In genomic region chr19:47520839-47521238, GRCh38 we compare ENCODE assay signal across 21 cellular contexts. TPM values are rescaled to one million over a fixed set of nuclear protein-coding genes. Genes with fewer than 3 reads are reported as not detected.
DNase-seq lines count a peak whose midpoint lies in the region; ATAC-seq, FAIRE-seq and TF ChIP-seq lines count a peak whose summit lies in the region.
"Had no signal": no experiment of that assay in that cellular context is flagged by ENCODE, and none has a peak within 500 bp of the region (broad histone marks: within the 10 kb centered on the region; RNA-seq: fewer than 3 reads in every experiment).

No MANE protein-coding gene starts in this region.

- H3K36me3 Mint-ChIP-seq in GM23338 (ENCODE audit: low read depth), result no peaks in the 10 kb centered on the region
- H3K36me3 Mint-ChIP-seq: CD4-positive, alpha-beta memory T cell had no signal

- in situ Hi-C loops in K562 (cut with MboI) (no loop called here), HepG2 (cut with HindIII; ENCODE audit: extremely low pct_ligation_motif_present, low pct_unique_long_range_greater_than_20kb) (no loop called here)

- H3K4me2 ChIP-seq in GM23338, result no peak overlapping the region
- H3K4me2 ChIP-seq in K562 (ENCODE audit: insufficient read depth, low read length), result no peak overlapping the region
- peak overlapping the region; percentile 69 for H3K4me2 ChIP-seq in HepG2 (ENCODE audit: low read depth, low read length)

- DNase-seq in D341Med (ENCODE audit: low spot score), result peak; percentile 12
- DNase-seq in GM23338 (ENCODE audit: low spot score), result no peak
- DNase-seq in K562 (ENCODE audit: extremely low read depth in 1 of 4, low spot score in 3 of 4), result peak in 1 of 4 experiments; percentile 13
- DNase-seq in HepG2 (ENCODE audit: low spot score), result no peak
- no peak for DNase-seq in COLO829 (ENCODE audit: low spot score)
- DNase-seq: C1 segment of cervical spinal cord; CD4-positive, alpha-beta memory T cell; DMS 273 treated with DMSO at 0.1 percent for 48 hours; DMS79; EL; GDM1; GOT3; H9; HFFc6 had no signal

- no peak for TF ChIP-seq RAD21 in K562 (CRISPR knock-in tag; conservative IDR thresholded peaks at IDR 0.05 in 1 of 2, IDR thresholded peaks at IDR 0.05 in 1 of 2)
- no peak for TF ChIP-seq RAD21 in HepG2 (CRISPR knock-in tag; IDR thresholded peaks at IDR 0.05)

- H3K9me2 ChIP-seq in GM23338 (ENCODE audit: insufficient read depth), result no peaks in the 10 kb centered on the region

- no peaks in the 10 kb centered on the region for H3K9me1 ChIP-seq in K562 (ENCODE audit: control insufficient read depth, insufficient read depth, low read length)

- no peak for ATAC-seq in GM23338
- ATAC-seq in K562, result peak; percentile 50; the same call in 2 of the 3 replicates
- peak; percentile 80 for ATAC-seq in HepG2
- ATAC-seq in GM19467 (IDR thresholded peaks at IDR 0.05; ENCODE audit: unreplicated experiment), result no peak
- ATAC-seq: GM12878, HCT116 had no signal

- WGBS in K562 (ENCODE audit: insufficient coverage, low coverage, missing lambda C conversion rate), result 80% methylated on average over 2 of the region's 6 CpGs
- WGBS in HepG2 (ENCODE audit: low lambda C conversion rate), result 4% methylated on average over 3 of the region's 6 CpGs

- H2AFZ ChIP-seq in GM23338, result peak overlapping the region; percentile 86; the same call in 1 of the 2 replicates
- peak overlapping the region; percentile 65; the same call in 1 of the 2 replicates for H2AFZ ChIP-seq in K562 (ENCODE audit: low read depth, low read length)
- H2AFZ ChIP-seq in HepG2 (ENCODE audit: low read length), result no peak overlapping the region

- no peaks in the 10 kb centered on the region for H3K9me3 ChIP-seq in K562 (replicated peaks; ENCODE audit: control insufficient read depth, insufficient read depth, low read depth, low read length)
- no peaks in the 10 kb centered on the region for H3K9me3 ChIP-seq in HepG2 (ENCODE audit: low read length)
- H3K9me3 ChIP-seq: Caco-2 had no signal

- H3K36me3 ChIP-seq in GM23338 (ENCODE audit: insufficient read depth), result no peaks in the 10 kb centered on the region
- H3K36me3 ChIP-seq in K562 (ENCODE audit: control insufficient read depth, insufficient read depth, low read length), result no peaks in the 10 kb centered on the region
- H3K36me3 ChIP-seq in HepG2 (replicated peaks in 1 of 2; ENCODE audit: control insufficient read depth in 1 of 2, insufficient read depth in 2 of 2, low read length in 2 of 2), result no peaks in the 10 kb centered on the region

- no peak overlapping the region for H3K4me3 Mint-ChIP-seq in GM23338
- H3K4me3 Mint-ChIP-seq: CD4-positive, alpha-beta memory T cell; H9; HFFc6 had no signal

- H3K4me3 ChIP-seq in GM23338 (no peak overlapping the region), K562 (no peak overlapping the region), HepG2 (replicated peaks in 1 of 3; ENCODE audit: insufficient read depth in 1 of 3, low read depth in 2 of 3, low read length in 3 of 3) (peak overlapping the region; percentile 8 to 59 (median 11); a peak in 5 of 6 replicates)
- H3K4me3 ChIP-seq: GM12878 had no signal

- POLR2A ChIA-PET in K562 (lab: Yijun Ruan, JAX) (interaction anchor here (0.8 to 1.7 kb wide), 2 partner anchors 11 to 187 kb away, joined by 3 to 6 read pairs; no protein-coding TSS in a partner anchor), HepG2 (lab: Yijun Ruan, JAX) (interaction anchor here (1.1 to 2.2 kb wide), 4 partner anchors 9 to 128 kb away, joined by 3 to 9 read pairs (median 4); no protein-coding TSS in a partner anchor)

- FAIRE-seq in K562 (lab: Jason Lieb, UNC) (no peak), HepG2 (lab: Jason Lieb, UNC) (no peak)
- FAIRE-seq: D721Med, GM12878 had no signal

- peaks cover 6% of the 10 kb centered on the region; the same call in 2 of the 3 replicates for H3K4me1 Mint-ChIP-seq in GM23338

- H3F3A ChIP-seq in GM23338 (replicated peaks; ENCODE audit: low read depth), result no peaks in the 10 kb centered on the region; the same call in 1 of the 2 replicates

- no peak overlapping the region for H3K27ac ChIP-seq in GM23338 (ENCODE audit: low read depth)
- H3K27ac ChIP-seq in K562 (ENCODE audit: extremely low read depth, low read depth, low read length), result no peak overlapping the region
- H3K27ac ChIP-seq in HepG2 (ENCODE audit: extremely low read length, insufficient read depth, low read length), result no peak overlapping the region

- TF ChIP-seq CTCF in GM23338 (conservative IDR thresholded peaks at IDR 0.05; ENCODE audit: low read depth in 2 of 2), result no peak
- TF ChIP-seq CTCF in K562 (IDR thresholded peaks at IDR 0.05 in 2 of 3, conservative IDR thresholded peaks at IDR 0.05 in 1 of 3; ENCODE audit: insufficient read depth in 2 of 3, low read depth in 1 of 3, low read length in 3 of 3), result no peak
- no peak for TF ChIP-seq CTCF in HepG2 (CRISPR knock-in tag; IDR thresholded peaks at IDR 0.05)

- H4K20me1 ChIP-seq in GM23338 (replicated peaks; ENCODE audit: insufficient read depth) (no peaks in the 10 kb centered on the region), K562 (replicated peaks; ENCODE audit: control insufficient read depth, insufficient read depth, low read length) (no peaks in the 10 kb centered on the region), HepG2 (ENCODE audit: insufficient read depth, low read length) (no peaks in the 10 kb centered on the region)

- no peaks in the 10 kb centered on the region for H3K27me3 ChIP-seq in GM23338 (ENCODE audit: insufficient read depth)
- H3K27me3 ChIP-seq in K562 (ENCODE audit: control insufficient read depth in 2 of 2, insufficient read depth in 2 of 2, low read length in 2 of 2), result peaks cover 0 to 7% of the 10 kb centered on the region in 2 experiments; a peak in 2 of 5 replicates
- peaks cover 0 to 20% of the 10 kb centered on the region in 2 experiments; a peak in 2 of 5 replicates for H3K27me3 ChIP-seq in HepG2 (ENCODE audit: control insufficient read depth in 1 of 2, insufficient read depth in 2 of 2, low read length in 2 of 2)

- intact Hi-C loops in K562 (cut with micrococcal nuclease), result no loop called here
- intact Hi-C loops in HepG2 (cut with micrococcal nuclease; ENCODE audit: unreplicated experiment), result no loop called here

- H3K27me3 Mint-ChIP-seq in GM23338 (ENCODE audit: insufficient read depth, low read depth, poor library complexity), result peaks cover 10% of the 10 kb centered on the region

- H3K9ac ChIP-seq in K562 (ENCODE audit: insufficient read depth in 1 of 2, low read depth in 2 of 2, low read length in 2 of 2), result peak overlapping the region in 1 of 2 experiments; percentile 50; a peak in 2 of 4 replicates
- no peak overlapping the region for H3K9ac ChIP-seq in HepG2 (ENCODE audit: insufficient read depth, low read depth, low read length)

- H3K9me3 Mint-ChIP-seq in GM23338, result no peaks in the 10 kb centered on the region
- H3K9me3 Mint-ChIP-seq: CD4-positive, alpha-beta memory T cell; H9; HFFc6 had no signal

- H3K4me1 ChIP-seq in GM23338 (ENCODE audit: insufficient read depth), result peaks cover 6% of the 10 kb centered on the region; the same call in 1 of the 2 replicates
- H3K4me1 ChIP-seq in K562 (replicated peaks in 1 of 2; ENCODE audit: control insufficient read depth in 2 of 2, insufficient read depth in 2 of 2, low read length in 2 of 2), result peaks cover 8 to 15% of the 10 kb centered on the region in 2 experiments; a peak in 3 of 5 replicates
- H3K4me1 ChIP-seq in HepG2 (ENCODE audit: insufficient read depth, low read length), result peaks cover 57% of the 10 kb centered on the region

- BruUV-seq in K562 (replicated peaks; lab: Mats Ljungman, UMichigan), result no TSS peak
- no TSS peak for BruUV-seq in HepG2 (replicated peaks; lab: Mats Ljungman, UMichigan)

- H3K79me2 ChIP-seq in GM23338 (replicated peaks; ENCODE audit: insufficient read depth), result no peaks in the 10 kb centered on the region
- no peaks in the 10 kb centered on the region for H3K79me2 ChIP-seq in K562 (ENCODE audit: control insufficient read depth, insufficient read depth, low read length)
- no peaks in the 10 kb centered on the region for H3K79me2 ChIP-seq in HepG2 (ENCODE audit: insufficient read depth, low read length)

- H3K27ac Mint-ChIP-seq in GM23338, result no peak overlapping the region
- H3K27ac Mint-ChIP-seq: HFFc6 had no signal

- TF ChIP-seq EP300 in K562 (IDR thresholded peaks at IDR 0.05; ENCODE audit: low read length), result no peak
- TF ChIP-seq EP300 in HepG2 (IDR thresholded peaks at IDR 0.05; ENCODE audit: low read depth in 2 of 2, low read length in 2 of 2), result no peak
- TF ChIP-seq EP300 in HepG2 (CRISPR knock-in tag; IDR thresholded peaks at IDR 0.05; ENCODE audit: borderline replicate concordance), result no peak

- TF ChIP-seq POLR2A in K562 (conservative IDR thresholded peaks at IDR 0.05), result no peak
- no peak for TF ChIP-seq POLR2A in HepG2 (IDR thresholded peaks at IDR 0.05; ENCODE audit: insufficient read depth in 1 of 2, low read depth in 2 of 2, low read length in 2 of 2)

- CTCF ChIA-PET in K562 (lab: Yijun Ruan, JAX; ENCODE audit: low intra/inter-chr PET ratio), result no interaction called here
- CTCF ChIA-PET in HepG2 (lab: Yijun Ruan, JAX; ENCODE audit: low intra/inter-chr PET ratio, low total read pairs), result no interaction called here

RNA-seq across cellular contexts. Expression of gene NAPA, which starts 6.0 kb away (rescaled TPM):
- 42.9 and 52.0 TPM in 2 replicates for total RNA-seq in GM23338 (2014; rRNA removed; shearing (Covaris generic))
- polyA plus RNA-seq in GM23338 (2016; fragmentation: Nextera tagmentation; extraction: Ambion mirVana) (72.1 and 74.3 TPM in 2 replicates), K562 (2011; rRNA removed) (77.5 and 115 TPM in 2 replicates), K562 (2014; fragmentation: Illumina TruSeq; extraction: Trizol) (82.2 and 88.2 TPM in 2 replicates), K562 (2014; fragmentation: Nextera tagmentation; extraction: Ambion mirVana) (10 to 100 TPM in 1 of 2 experiments, 1 to 10 TPM in 1; 5.4 to 22.4 TPM), K562 (2014; rRNA removed) (79.3 and 91.8 TPM in 2 replicates), HepG2 (2011; rRNA removed) (65.9 and 74.4 TPM in 2 replicates)
- 45.2 and 101 TPM in 2 replicates for total RNA-seq in K562 (2011; cell fraction: chromatin; rRNA removed; ENCODE audit: low replicate concordance)
- 60.4 and 69.0 TPM in 2 replicates for total RNA-seq in K562 (2011; cell fraction: nucleolus; rRNA removed)
- total RNA-seq in K562 (2011; cell fraction: nucleoplasm; rRNA removed), result 46.8 and 63.8 TPM in 2 replicates
- total RNA-seq in K562 (2014; rRNA removed) (98.6 and 103 TPM in 2 replicates), K562 (2014; rRNA removed; fragmentation: Illumina TruSeq; extraction: Trizol) (23.3 and 25.7 TPM in 2 replicates), K562 (2015; rRNA removed; fragmentation: Illumina TruSeq; extraction: Trizol) (49.3 and 49.4 TPM in 2 replicates), K562 (2021) (88.5 and 92.6 TPM in 2 replicates), HepG2 (2016; rRNA removed; fragmentation: Illumina TruSeq; extraction: Trizol) (32.6 and 36.5 TPM in 2 replicates)
- polyA plus RNA-seq in K562 (2011; cell fraction: cytosol; rRNA removed), result 74.7 and 132 TPM in 2 replicates
- polyA plus RNA-seq in K562 (2011; cell fraction: nucleus; rRNA removed), result 52.5 and 61.2 TPM in 2 replicates
- polyA plus RNA-seq in K562 (2012), result 72.3 and 117 TPM in 2 replicates
- 66.5 and 83.7 TPM in 2 replicates for polyA minus RNA-seq in K562 (2011; rRNA and poly(A)+ RNA removed)
- polyA minus RNA-seq in K562 (2011; cell fraction: cytosol; rRNA and poly(A)+ RNA removed), result 79.6 and 85.6 TPM in 2 replicates
- 26.5 and 37.7 TPM in 2 replicates for polyA minus RNA-seq in K562 (2011; cell fraction: nucleus; rRNA and poly(A)+ RNA removed)
- total RNA-seq in HepG2 (2016; cell fraction: cytosol; rRNA removed; fragmentation: Illumina TruSeq; extraction: Trizol; ENCODE audit: low read depth), result 10.7 and 16.6 TPM in 2 replicates
- total RNA-seq in HepG2 (2016; cell fraction: insoluble cytoplasmic fraction; rRNA removed; fragmentation: Illumina TruSeq; extraction: Trizol), result 32.5 and 33.2 TPM in 2 replicates
- 17.7 and 25.0 TPM in 2 replicates for total RNA-seq in HepG2 (2016; cell fraction: membrane; rRNA removed; fragmentation: Illumina TruSeq; extraction: Trizol)
- 19.1 and 19.4 TPM in 2 replicates for total RNA-seq in HepG2 (2016; cell fraction: nucleus; rRNA removed; fragmentation: Illumina TruSeq; extraction: Trizol)
- polyA plus RNA-seq in HepG2 (2011; cell fraction: cytosol; rRNA removed), result 50.7 and 64.2 TPM in 2 replicates
- polyA plus RNA-seq in HepG2 (2011; cell fraction: nucleus; rRNA removed), result 64.5 and 68.0 TPM in 2 replicates
- polyA plus RNA-seq in HepG2 (2012), result 39.7 and 50.3 TPM in 2 replicates
- 18.1 and 25.6 TPM in 2 replicates for polyA plus RNA-seq in HepG2 (2016; cell fraction: cytosol; fragmentation: Illumina TruSeq; extraction: Trizol; ENCODE audit: low read depth)
- polyA plus RNA-seq in HepG2 (2016; cell fraction: insoluble cytoplasmic fraction; fragmentation: Illumina TruSeq; extraction: Trizol; ENCODE audit: low read depth), result 52.2 and 60.3 TPM in 2 replicates
- 32.1 and 34.6 TPM in 2 replicates for polyA plus RNA-seq in HepG2 (2016; cell fraction: membrane; fragmentation: Illumina TruSeq; extraction: Trizol; ENCODE audit: low read depth)
- polyA plus RNA-seq in HepG2 (2016; cell fraction: nucleus; fragmentation: Illumina TruSeq; extraction: Trizol; ENCODE audit: insufficient read depth, low read depth), result 41.7 and 44.1 TPM in 2 replicates
- polyA minus RNA-seq in HepG2 (2011; rRNA and poly(A)+ RNA removed; ENCODE audit: low replicate concordance), result 73.3 and 108 TPM in 2 replicates
- 36.3 and 43.3 TPM in 2 replicates for polyA minus RNA-seq in HepG2 (2011; cell fraction: cytosol; rRNA and poly(A)+ RNA removed)
- polyA minus RNA-seq in HepG2 (2011; cell fraction: nucleus; rRNA and poly(A)+ RNA removed), result 20.6 and 26.2 TPM in 2 replicates

RNA-seq across cellular contexts. Expression of gene KPTN, which starts 36.8 kb away (rescaled TPM):
- total RNA-seq in GM23338 (2014; rRNA removed; shearing (Covaris generic)), result 19.8 and 28.0 TPM in 2 replicates
- polyA plus RNA-seq in GM23338 (2016; fragmentation: Nextera tagmentation; extraction: Ambion mirVana) (26.2 and 31.1 TPM in 2 replicates), K562 (2011; rRNA removed) (10.0 and 10.5 TPM in 2 replicates), K562 (2014; fragmentation: Illumina TruSeq; extraction: Trizol) (12.3 and 18.2 TPM in 2 replicates), K562 (2014; fragmentation: Nextera tagmentation; extraction: Ambion mirVana) (1 to 10 TPM in 1 of 2 experiments, under 1 TPM in 1; 0.56 to 2.7 TPM), K562 (2014; rRNA removed) (16.2 and 18.6 TPM in 2 replicates), HepG2 (2011; rRNA removed) (13.3 and 17.6 TPM in 2 replicates)
- total RNA-seq in K562 (2011; cell fraction: chromatin; rRNA removed; ENCODE audit: low replicate concordance), result 6.2 and 16.4 TPM in 2 replicates
- total RNA-seq in K562 (2011; cell fraction: nucleolus; rRNA removed), result 13.6 and 14.7 TPM in 2 replicates
- 7.3 and 7.6 TPM in 2 replicates for total RNA-seq in K562 (2011; cell fraction: nucleoplasm; rRNA removed)
- total RNA-seq in K562 (2014; rRNA removed) (8.5 and 11.9 TPM in 2 replicates), K562 (2014; rRNA removed; fragmentation: Illumina TruSeq; extraction: Trizol) (4.9 and 6.4 TPM in 2 replicates), K562 (2015; rRNA removed; fragmentation: Illumina TruSeq; extraction: Trizol) (7.8 and 8.0 TPM in 2 replicates), K562 (2021) (14.3 and 16.3 TPM in 2 replicates), HepG2 (2016; rRNA removed; fragmentation: Illumina TruSeq; extraction: Trizol) (8.4 and 9.1 TPM in 2 replicates)
- 9.7 and 17.1 TPM in 2 replicates for polyA plus RNA-seq in K562 (2011; cell fraction: cytosol; rRNA removed)
- polyA plus RNA-seq in K562 (2011; cell fraction: nucleus; rRNA removed), result 28.4 and 49.7 TPM in 2 replicates
- 11.8 and 12.7 TPM in 2 replicates for polyA plus RNA-seq in K562 (2012)
- polyA minus RNA-seq in K562 (2011; rRNA and poly(A)+ RNA removed), result 2.6 and 4.0 TPM in 2 replicates
- 2.9 and 5.1 TPM in 2 replicates for polyA minus RNA-seq in K562 (2011; cell fraction: cytosol; rRNA and poly(A)+ RNA removed)
- 2.8 TPM in 2 replicates for polyA minus RNA-seq in K562 (2011; cell fraction: nucleus; rRNA and poly(A)+ RNA removed)
- 2.8 and 3.3 TPM in 2 replicates for total RNA-seq in HepG2 (2016; cell fraction: cytosol; rRNA removed; fragmentation: Illumina TruSeq; extraction: Trizol; ENCODE audit: low read depth)
- total RNA-seq in HepG2 (2016; cell fraction: insoluble cytoplasmic fraction; rRNA removed; fragmentation: Illumina TruSeq; extraction: Trizol), result 8.2 and 10.6 TPM in 2 replicates
- total RNA-seq in HepG2 (2016; cell fraction: membrane; rRNA removed; fragmentation: Illumina TruSeq; extraction: Trizol), result 4.2 and 6.5 TPM in 2 replicates
- 9.8 and 13.4 TPM in 2 replicates for total RNA-seq in HepG2 (2016; cell fraction: nucleus; rRNA removed; fragmentation: Illumina TruSeq; extraction: Trizol)
- polyA plus RNA-seq in HepG2 (2011; cell fraction: cytosol; rRNA removed), result 8.3 and 11.4 TPM in 2 replicates
- polyA plus RNA-seq in HepG2 (2011; cell fraction: nucleus; rRNA removed), result 48.6 and 50.4 TPM in 2 replicates
- polyA plus RNA-seq in HepG2 (2012), result 9.8 and 14.4 TPM in 2 replicates
- polyA plus RNA-seq in HepG2 (2016; cell fraction: cytosol; fragmentation: Illumina TruSeq; extraction: Trizol; ENCODE audit: low read depth), result 4.3 and 5.1 TPM in 2 replicates
- 14.4 and 17.5 TPM in 2 replicates for polyA plus RNA-seq in HepG2 (2016; cell fraction: insoluble cytoplasmic fraction; fragmentation: Illumina TruSeq; extraction: Trizol; ENCODE audit: low read depth)
- 5.2 and 7.2 TPM in 2 replicates for polyA plus RNA-seq in HepG2 (2016; cell fraction: membrane; fragmentation: Illumina TruSeq; extraction: Trizol; ENCODE audit: low read depth)
- polyA plus RNA-seq in HepG2 (2016; cell fraction: nucleus; fragmentation: Illumina TruSeq; extraction: Trizol; ENCODE audit: insufficient read depth, low read depth), result 29.6 and 30.0 TPM in 2 replicates
- polyA minus RNA-seq in HepG2 (2011; rRNA and poly(A)+ RNA removed; ENCODE audit: low replicate concordance), result 8.3 and 15.8 TPM in 2 replicates
- 5.2 TPM in 2 replicates for polyA minus RNA-seq in HepG2 (2011; cell fraction: cytosol; rRNA and poly(A)+ RNA removed)
- polyA minus RNA-seq in HepG2 (2011; cell fraction: nucleus; rRNA and poly(A)+ RNA removed), result 3.2 and 5.5 TPM in 2 replicates

RNA-seq across cellular contexts. Expression of gene SLC8A2, which starts 49.1 kb away (rescaled TPM):
- total RNA-seq in GM23338 (2014; rRNA removed; shearing (Covaris generic)), result 10.0 and 11.6 TPM in 2 replicates
- polyA plus RNA-seq in GM23338 (2016; fragmentation: Nextera tagmentation; extraction: Ambion mirVana), result 0.86 and 1.1 TPM in 2 replicates
- 1.0 and 3.4 TPM in 2 replicates for total RNA-seq in K562 (2011; cell fraction: chromatin; rRNA removed; ENCODE audit: low replicate concordance)
- total RNA-seq in K562 (2011; cell fraction: nucleolus; rRNA removed), result 1.2 and 2.0 TPM in 2 replicates
- total RNA-seq in K562 (2011; cell fraction: nucleoplasm; rRNA removed), result 1.0 and 1.5 TPM in 2 replicates
- total RNA-seq in K562 (2014; rRNA removed), result 0.64 and 0.86 TPM in 2 replicates
- 0.10 and 0.15 TPM in 2 replicates for total RNA-seq in K562 (2014; rRNA removed; fragmentation: Illumina TruSeq; extraction: Trizol)
- 0.30 TPM in 1 of 2 replicates, not detected in the other for total RNA-seq in K562 (2015; rRNA removed; fragmentation: Illumina TruSeq; extraction: Trizol)
- total RNA-seq in K562 (2021), result 0.60 and 0.66 TPM in 2 replicates
- polyA plus RNA-seq in K562 (2011; rRNA removed), result 0.09 and 0.17 TPM in 2 replicates
- 0.21 and 1.7 TPM in 2 replicates for polyA plus RNA-seq in K562 (2011; cell fraction: cytosol; rRNA removed)
- polyA plus RNA-seq in K562 (2011; cell fraction: nucleus; rRNA removed), result 0.48 and 1.0 TPM in 2 replicates
- polyA plus RNA-seq in K562 (2012), result 0.61 and 0.62 TPM in 2 replicates
- 0.07 and 0.43 TPM in 2 replicates for polyA plus RNA-seq in K562 (2014; fragmentation: Illumina TruSeq; extraction: Trizol)
- polyA plus RNA-seq in K562 (2014; fragmentation: Nextera tagmentation; extraction: Ambion mirVana), result not detected
- polyA plus RNA-seq in K562 (2014; rRNA removed), result 0.18 and 0.32 TPM in 2 replicates
- polyA minus RNA-seq in K562 (2011; rRNA and poly(A)+ RNA removed), result 0.42 and 0.49 TPM in 2 replicates
- polyA minus RNA-seq in K562 (2011; cell fraction: cytosol; rRNA and poly(A)+ RNA removed), result not detected in 2 replicates
- 0.27 and 0.56 TPM in 2 replicates for polyA minus RNA-seq in K562 (2011; cell fraction: nucleus; rRNA and poly(A)+ RNA removed)
- 0.02 TPM in 1 of 2 replicates, not detected in the other for total RNA-seq in HepG2 (2016; rRNA removed; fragmentation: Illumina TruSeq; extraction: Trizol)
- not detected in 2 replicates for total RNA-seq in HepG2 (2016; cell fraction: cytosol; rRNA removed; fragmentation: Illumina TruSeq; extraction: Trizol; ENCODE audit: low read depth)
- not detected in 2 replicates for total RNA-seq in HepG2 (2016; cell fraction: insoluble cytoplasmic fraction; rRNA removed; fragmentation: Illumina TruSeq; extraction: Trizol)
- total RNA-seq in HepG2 (2016; cell fraction: membrane; rRNA removed; fragmentation: Illumina TruSeq; extraction: Trizol), result not detected in 2 replicates
- total RNA-seq in HepG2 (2016; cell fraction: nucleus; rRNA removed; fragmentation: Illumina TruSeq; extraction: Trizol), result not detected in 2 replicates
- 0.09 TPM in 1 of 2 replicates, not detected in the other for polyA plus RNA-seq in HepG2 (2011; rRNA removed)
- 0.09 and 0.12 TPM in 2 replicates for polyA plus RNA-seq in HepG2 (2011; cell fraction: cytosol; rRNA removed)
- polyA plus RNA-seq in HepG2 (2011; cell fraction: nucleus; rRNA removed), result 0.19 and 0.51 TPM in 2 replicates
- polyA plus RNA-seq in HepG2 (2012), result 0.07 TPM in 1 of 2 replicates, not detected in the other
- not detected in 2 replicates for polyA plus RNA-seq in HepG2 (2016; cell fraction: cytosol; fragmentation: Illumina TruSeq; extraction: Trizol; ENCODE audit: low read depth)
- polyA plus RNA-seq in HepG2 (2016; cell fraction: insoluble cytoplasmic fraction; fragmentation: Illumina TruSeq; extraction: Trizol; ENCODE audit: low read depth), result not detected in 2 replicates
- polyA plus RNA-seq in HepG2 (2016; cell fraction: membrane; fragmentation: Illumina TruSeq; extraction: Trizol; ENCODE audit: low read depth), result not detected in 2 replicates
- not detected in 2 replicates for polyA plus RNA-seq in HepG2 (2016; cell fraction: nucleus; fragmentation: Illumina TruSeq; extraction: Trizol; ENCODE audit: insufficient read depth, low read depth)
- polyA minus RNA-seq in HepG2 (2011; rRNA and poly(A)+ RNA removed; ENCODE audit: low replicate concordance), result 0.78 TPM in 1 of 2 replicates, not detected in the other
- not detected in 2 replicates for polyA minus RNA-seq in HepG2 (2011; cell fraction: cytosol; rRNA and poly(A)+ RNA removed)
- polyA minus RNA-seq in HepG2 (2011; cell fraction: nucleus; rRNA and poly(A)+ RNA removed), result not detected in 2 replicates
- total RNA-seq: A172; CD4-positive, alpha-beta memory T cell; GM12878; HFFc6 had no signal
- polyA plus RNA-seq: CD4-positive, alpha-beta memory T cell; GM12878 had no signal

RNA-seq across cellular contexts. Expression of gene ZNF541, which starts 52.1 kb away (rescaled TPM):
- 0.42 TPM in 1 of 2 replicates, not detected in the other for total RNA-seq in GM23338 (2014; rRNA removed; shearing (Covaris generic))
- polyA plus RNA-seq in GM23338 (2016; fragmentation: Nextera tagmentation; extraction: Ambion mirVana) (0.05 and 0.26 TPM in 2 replicates), K562 (2011; rRNA removed) (0.06 and 0.15 TPM in 2 replicates), K562 (2014; fragmentation: Illumina TruSeq; extraction: Trizol) (0.07 TPM in 1 of 2 replicates, not detected in the other), K562 (2014; fragmentation: Nextera tagmentation; extraction: Ambion mirVana) (under 1 TPM in 1 of 2 experiments, not detected in 1; 0.04 TPM), K562 (2014; rRNA removed) (0.03 and 0.04 TPM in 2 replicates), HepG2 (2011; rRNA removed) (0.03 and 0.08 TPM in 2 replicates)
- total RNA-seq in K562 (2011; cell fraction: chromatin; rRNA removed; ENCODE audit: low replicate concordance), result not detected in 2 replicates
- total RNA-seq in K562 (2011; cell fraction: nucleolus; rRNA removed), result not detected in 2 replicates
- not detected in 2 replicates for total RNA-seq in K562 (2011; cell fraction: nucleoplasm; rRNA removed)
- total RNA-seq in K562 (2014; rRNA removed) (0.09 and 0.12 TPM in 2 replicates), K562 (2014; rRNA removed; fragmentation: Illumina TruSeq; extraction: Trizol) (0.03 and 0.04 TPM in 2 replicates), K562 (2015; rRNA removed; fragmentation: Illumina TruSeq; extraction: Trizol) (0.08 and 0.11 TPM in 2 replicates), K562 (2021) (0.04 and 0.16 TPM in 2 replicates), HepG2 (2016; rRNA removed; fragmentation: Illumina TruSeq; extraction: Trizol) (0.04 TPM in 1 of 2 replicates, not detected in the other)
- polyA plus RNA-seq in K562 (2011; cell fraction: cytosol; rRNA removed), result 0.10 and 0.15 TPM in 2 replicates
- 0.07 TPM in 1 of 2 replicates, not detected in the other for polyA plus RNA-seq in K562 (2011; cell fraction: nucleus; rRNA removed)
- 0.14 and 0.37 TPM in 2 replicates for polyA plus RNA-seq in K562 (2012)
- polyA minus RNA-seq in K562 (2011; rRNA and poly(A)+ RNA removed), result not detected in 2 replicates
- polyA minus RNA-seq in K562 (2011; cell fraction: cytosol; rRNA and poly(A)+ RNA removed), result not detected in 2 replicates
- not detected in 2 replicates for polyA minus RNA-seq in K562 (2011; cell fraction: nucleus; rRNA and poly(A)+ RNA removed)
- not detected in 2 replicates for total RNA-seq in HepG2 (2016; cell fraction: cytosol; rRNA removed; fragmentation: Illumina TruSeq; extraction: Trizol; ENCODE audit: low read depth)
- total RNA-seq in HepG2 (2016; cell fraction: insoluble cytoplasmic fraction; rRNA removed; fragmentation: Illumina TruSeq; extraction: Trizol), result not detected in 2 replicates
- total RNA-seq in HepG2 (2016; cell fraction: membrane; rRNA removed; fragmentation: Illumina TruSeq; extraction: Trizol), result 0.09 TPM in 1 of 2 replicates, not detected in the other
- total RNA-seq in HepG2 (2016; cell fraction: nucleus; rRNA removed; fragmentation: Illumina TruSeq; extraction: Trizol), result not detected in 2 replicates
- polyA plus RNA-seq in HepG2 (2011; cell fraction: cytosol; rRNA removed), result 0.07 and 0.08 TPM in 2 replicates
- polyA plus RNA-seq in HepG2 (2011; cell fraction: nucleus; rRNA removed), result not detected in 2 replicates
- polyA plus RNA-seq in HepG2 (2012), result 0.17 TPM in 1 of 2 replicates, not detected in the other
- polyA plus RNA-seq in HepG2 (2016; cell fraction: cytosol; fragmentation: Illumina TruSeq; extraction: Trizol; ENCODE audit: low read depth), result 0.05 TPM in 1 of 2 replicates, not detected in the other
- not detected in 2 replicates for polyA plus RNA-seq in HepG2 (2016; cell fraction: insoluble cytoplasmic fraction; fragmentation: Illumina TruSeq; extraction: Trizol; ENCODE audit: low read depth)
- not detected in 2 replicates for polyA plus RNA-seq in HepG2 (2016; cell fraction: membrane; fragmentation: Illumina TruSeq; extraction: Trizol; ENCODE audit: low read depth)
- not detected in 2 replicates for polyA plus RNA-seq in HepG2 (2016; cell fraction: nucleus; fragmentation: Illumina TruSeq; extraction: Trizol; ENCODE audit: insufficient read depth, low read depth)
- polyA minus RNA-seq in HepG2 (2011; rRNA and poly(A)+ RNA removed; ENCODE audit: low replicate concordance), result not detected in 2 replicates
- not detected in 2 replicates for polyA minus RNA-seq in HepG2 (2011; cell fraction: cytosol; rRNA and poly(A)+ RNA removed)
- polyA minus RNA-seq in HepG2 (2011; cell fraction: nucleus; rRNA and poly(A)+ RNA removed), result not detected in 2 replicates
- total RNA-seq: A172, A673, Caco-2, H9 had no signal

Comparison
In these comparisons a context has a peak if more than half of its experiments do, and no peak if none do; other contexts are left out.
1. ATAC-seq: peak in K562 (single experiment) and HepG2 (single experiment); none in GM23338 (single experiment) and GM19467 (single experiment).
2. H3K4me3 ChIP-seq: peak in HepG2 (3 of 3); none in GM23338 (single experiment) and K562 (single experiment).